ENCODE assay signal across 15 cellular contexts in the genomic region with DNA sequence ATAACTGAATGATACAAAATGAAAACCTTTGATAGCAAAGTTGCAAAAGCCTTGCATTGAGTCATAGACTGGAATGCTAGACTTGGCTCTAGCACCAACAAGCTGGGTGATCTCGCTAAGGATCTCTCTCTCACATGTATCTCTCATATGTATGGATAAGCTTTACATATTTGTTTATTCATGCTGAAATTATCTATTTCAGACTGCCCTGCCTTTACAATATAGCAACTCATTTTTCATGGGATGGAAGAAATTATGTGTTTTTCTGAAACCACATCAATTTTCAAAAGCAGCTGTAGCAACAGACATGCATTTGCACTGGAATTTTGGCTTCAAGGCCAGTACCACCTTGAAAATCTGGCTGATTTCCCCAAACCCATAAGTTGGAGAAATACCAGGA. TPM values are rescaled to one million over a fixed set of nuclear protein-coding genes. Genes with fewer than 3 reads are reported as not detected.
DNase-seq lines count a peak whose midpoint lies in the region; ATAC-seq and TF ChIP-seq lines count a peak whose summit lies in the region.
"Had no signal": no experiment of that assay in that cellular context is flagged by ENCODE, and none has a peak within 500 bp of the region (broad histone marks: within the 10 kb centered on the region; RNA-seq: fewer than 3 reads in every experiment).

No MANE protein-coding gene starts in this region.

- ATAC-seq in upper lobe of right lung, result no peak
- ATAC-seq: HCT116 had no signal

- no peaks in the 10 kb centered on the region for H3K9me2 ChIP-seq in GM23248 (ENCODE audit: insufficient read depth)

- CTCF ChIA-PET in mammary epithelial cell (lab: Charles Lee; ENCODE audit: low non-redundant PET), result interaction anchor here (0.6 to 0.7 kb wide), 3 partner anchors 214 to 406 kb away, joined by 3 to 5 read pairs (median 5); partner anchors contain the start of gene C12orf60

- no peaks in the 10 kb centered on the region for H3K9me3 ChIP-seq in GM23248 (ENCODE audit: low read depth)
- no peaks in the 10 kb centered on the region for H3K9me3 ChIP-seq in mammary epithelial cell (replicated peaks; ENCODE audit: insufficient read depth, low read length)
- H3K9me3 ChIP-seq in right atrium auricular region, result no peaks in the 10 kb centered on the region
- H3K9me3 ChIP-seq in skeletal muscle satellite cell (replicated peaks; ENCODE audit: low read length), result no peaks in the 10 kb centered on the region
- no peaks in the 10 kb centered on the region for H3K9me3 ChIP-seq in upper lobe of right lung

- no peaks in the 10 kb centered on the region for H4K20me1 ChIP-seq in GM23248 (ENCODE audit: insufficient read depth)
- no peaks in the 10 kb centered on the region for H4K20me1 ChIP-seq in mammary epithelial cell (ENCODE audit: insufficient read depth, low read length)

- dilution Hi-C loops in mammary epithelial cell (cut with HindIII; ENCODE audit: low sequenced_read_pairs), result no loop called here

- H3K36me3 ChIP-seq in GM23248 (ENCODE audit: low read depth), result no peaks in the 10 kb centered on the region
- H3K36me3 ChIP-seq in mammary epithelial cell (ENCODE audit: insufficient read depth, low read length), result no peaks in the 10 kb centered on the region
- no peaks in the 10 kb centered on the region for H3K36me3 ChIP-seq in right atrium auricular region
- H3K36me3 ChIP-seq in skeletal muscle satellite cell (ENCODE audit: insufficient read depth, low read length), result no peaks in the 10 kb centered on the region
- no peaks in the 10 kb centered on the region for H3K36me3 ChIP-seq in upper lobe of right lung
- H3K36me3 ChIP-seq: cardiac muscle cell had no signal

- no peak overlapping the region for H2AFZ ChIP-seq in GM23248
- no peak overlapping the region for H2AFZ ChIP-seq in mammary epithelial cell (ENCODE audit: low read depth, low read length)

- H3K4me1 ChIP-seq in GM23248 (ENCODE audit: insufficient read depth), result peaks cover 14% of the 10 kb centered on the region
- peaks cover 13% of the 10 kb centered on the region for H3K4me1 ChIP-seq in mammary epithelial cell (ENCODE audit: insufficient read depth, low read length)
- peaks cover 0 to 18% of the 10 kb centered on the region in 2 donors for H3K4me1 ChIP-seq in right atrium auricular region
- H3K4me1 ChIP-seq in skeletal muscle satellite cell (ENCODE audit: control insufficient read depth, insufficient read depth, low read length), result peaks cover 37% of the 10 kb centered on the region
- peaks cover 7% of the 10 kb centered on the region for H3K4me1 ChIP-seq in upper lobe of right lung

- H3K4me3 ChIP-seq in GM23248 (no peak overlapping the region), mammary epithelial cell (replicated peaks in 1 of 3; ENCODE audit: insufficient read depth in 1 of 3, low read depth in 2 of 3, low read length in 3 of 3) (no peak overlapping the region), right atrium auricular region (no peak overlapping the region), skeletal muscle satellite cell (ENCODE audit: low read length) (no peak overlapping the region), upper lobe of right lung (no peak overlapping the region)
- H3K4me3 ChIP-seq: cardiac muscle cell had no signal

- DNase-seq in GM23248 (peak; percentile 72), mammary epithelial cell (peak; percentile 25), right atrium auricular region (ENCODE audit: low spot score) (no peak), NCI-H2081 (lab: John Stamatoyannopoulos, UW) (no peak), occipital lobe (lab: John Stamatoyannopoulos, UW) (no peak), upper lobe of right lung (no peak)
- DNase-seq in activated naive CD4-positive, alpha-beta T cell treated with Interleukin-2 at 50 U/mL for 16 hours, result no peak
- DNase-seq: activated CD4-positive, CD25-positive, alpha-beta regulatory T cell; activated T-cell treated with anti-CD3 and anti-CD28 coated beads, Interleukin-2, amount 50 U/mL, for 48 hours; head of caudate nucleus; NCI-H345 had no signal

- WGBS in GM23248 (ENCODE audit: low coverage in 1 of 2, low lambda C conversion rate in 2 of 2, missing lambda C conversion rate in 2 of 2), 2 experiments, result 0 to 3% methylated on average over 1 of the region's 1 CpG
- 10% methylated on average over 1 of the region's 1 CpG for WGBS in mammary epithelial cell (ENCODE audit: low coverage, missing lambda C conversion rate)

- H3K27me3 ChIP-seq in GM23248 (replicated peaks; ENCODE audit: insufficient read depth) (peaks cover 27% of the 10 kb centered on the region; the same call in 1 of the 2 replicates), mammary epithelial cell (ENCODE audit: insufficient read depth, low read length) (peaks cover 2% of the 10 kb centered on the region), right atrium auricular region (no peaks in the 10 kb centered on the region), skeletal muscle satellite cell (ENCODE audit: control insufficient read depth, insufficient read depth, low read length) (no peaks in the 10 kb centered on the region), upper lobe of right lung (no peaks in the 10 kb centered on the region)
- H3K27me3 ChIP-seq: cardiac muscle cell had no signal

- H3K27ac ChIP-seq in GM23248 (no peak overlapping the region), mammary epithelial cell (ENCODE audit: insufficient read depth, low read depth, low read length) (no peak overlapping the region), right atrium auricular region (peak overlapping the region; percentile 77 to 81), upper lobe of right lung (no peak overlapping the region)
- H3K27ac ChIP-seq: C4-2B, cardiac muscle cell had no signal

- intact Hi-C loops in mammary epithelial cell (cut with micrococcal nuclease), result no loop called here
- intact Hi-C loops in upper lobe of right lung (cut with DNase I), result no loop called here

- TF ChIP-seq CTCF in mammary epithelial cell (conservative IDR thresholded peaks at IDR 0.05 in 1 of 2, IDR thresholded peaks at IDR 0.05 in 1 of 2; ENCODE audit: extremely low read depth in 1 of 2, insufficient read depth in 1 of 2, low read depth in 1 of 2, low read length in 2 of 2), result no peak
- no peak for TF ChIP-seq CTCF in right atrium auricular region (IDR thresholded peaks at IDR 0.05)
- no peak for TF ChIP-seq CTCF in upper lobe of right lung (IDR thresholded peaks at IDR 0.05)

- no peaks in the 10 kb centered on the region for H3K79me2 ChIP-seq in GM23248 (ENCODE audit: insufficient read depth)
- no peaks in the 10 kb centered on the region for H3K79me2 ChIP-seq in mammary epithelial cell (ENCODE audit: insufficient read depth, low read length)

- no peak overlapping the region for H3K9ac ChIP-seq in GM23248
- H3K9ac ChIP-seq in mammary epithelial cell (ENCODE audit: insufficient read depth, low read length), result no peak overlapping the region
- peak overlapping the region; percentile 78 for H3K9ac ChIP-seq in skeletal muscle satellite cell (ENCODE audit: low read depth, low read length)

- H3K4me2 ChIP-seq in GM23248 (ENCODE audit: unreplicated experiment), result no peak overlapping the region
- H3K4me2 ChIP-seq in mammary epithelial cell (ENCODE audit: insufficient read depth, low read depth, low read length), result peak overlapping the region; percentile 18
- H3K4me2 ChIP-seq in skeletal muscle satellite cell (ENCODE audit: low read length), result peak overlapping the region; percentile 69

- BruUV-seq in mammary epithelial cell (replicated peaks; lab: Mats Ljungman, UMichigan), result no TSS peak

- H3F3A ChIP-seq in GM23248 (ENCODE audit: insufficient read depth), result 0 out of 2 replicates have a peak, but pooled peaks cover 7% of the 10 kb centered on the region

- in situ Hi-C loops in GM23248 (cut with MboI), result no loop called here
- in situ Hi-C loops in mammary epithelial cell (cut with MboI; ENCODE audit: low sequenced_read_pairs in 2 of 2), result loop anchor here in 1 of 2 donors (25.0 kb wide), 2 partner anchors 197 to 372 kb away; partner anchors contain the start of gene ART4

RNA-seq across cellular contexts. Expression of gene RERG, which starts 11.4 kb away (rescaled TPM):
- total RNA-seq in GM23248 (2014; rRNA removed; shearing (Covaris generic)), result not detected in 2 replicates
- polyA plus RNA-seq in GM23248 (2016; fragmentation: Nextera tagmentation; extraction: Ambion mirVana), result not detected in 2 replicates
- under 1 TPM in 1 of 2 donors, not detected in 1; 0.17 TPM for total RNA-seq in mammary epithelial cell
- polyA plus RNA-seq in mammary epithelial cell, result not detected
- polyA minus RNA-seq in mammary epithelial cell, result not detected
- total RNA-seq in right atrium auricular region, result 10 to 100 TPM in 1 of 2 donors, 1 to 10 TPM in 1; 9.9 to 12.4 TPM
- total RNA-seq in skeletal muscle satellite cell (2012; rRNA removed), result 0.22 TPM in 1 of 2 replicates, not detected in the other
- 2.2 TPM for total RNA-seq in occipital lobe
- 19.6 TPM for total RNA-seq in upper lobe of right lung

Comparison
In these comparisons a context has a peak if more than half of its experiments do, and no peak if none do; other contexts are left out.
1. DNase-seq: peak in GM23248 (single experiment) and mammary epithelial cell (single experiment); none in right atrium auricular region (single experiment), NCI-H2081 (0 of 2), occipital lobe (single experiment), upper lobe of right lung (single experiment) and activated naive CD4-positive, alpha-beta T cell treated with Interleukin-2 at 50 U/mL for 16 hours (single experiment).
2. H3K27ac ChIP-seq: peak in right atrium auricular region (2 of 2); none in GM23248 (single experiment), mammary epithelial cell (single experiment) and upper lobe of right lung (single experiment).